ENCODE assay signal across 8 cellular contexts in the genomic region with DNA sequence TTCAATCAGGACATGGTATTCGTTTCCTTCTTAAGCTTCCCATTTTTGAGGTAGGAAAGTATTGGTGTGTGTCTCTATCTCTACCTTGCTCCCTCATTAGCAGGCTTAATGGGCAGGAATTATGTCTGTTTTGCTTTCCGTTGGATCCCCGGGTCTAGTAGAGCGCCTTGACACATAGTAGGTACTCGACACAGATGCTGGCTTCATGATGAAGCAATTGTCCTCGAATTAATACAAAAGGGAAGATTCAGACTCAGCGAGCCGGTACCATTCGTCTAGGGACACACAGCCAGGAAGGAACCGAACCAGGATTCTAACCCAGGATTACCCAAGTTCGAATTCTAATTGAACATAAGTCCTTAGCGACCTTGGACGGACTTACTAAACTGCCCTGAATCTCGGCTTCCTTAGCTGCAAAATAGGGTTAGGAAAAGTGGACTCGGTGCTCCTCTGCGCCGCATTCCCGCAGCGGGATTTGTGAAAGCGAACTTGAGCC. TPM values are rescaled to one million over a fixed set of nuclear protein-coding genes. Genes with fewer than 3 reads are reported as not detected.
A peak's percentile ranks its signal among the peaks of the same experiment; 100 is the strongest.
DNase-seq lines count a peak whose midpoint lies in the region; ATAC-seq and TF ChIP-seq lines count a peak whose summit lies in the region.

No MANE protein-coding gene starts in this region.

- no peaks in the 10 kb centered on the region for H3K9me3 Mint-ChIP-seq in natural killer cell treated with Interleukin-12 subunit alpha and Interleukin-12 subunit beta and Interleukin-15 and Interleukin-18, amount 100 ng/mL, for 72 hours

- peaks cover 19% of the 10 kb centered on the region for H3K36me3 Mint-ChIP-seq in natural killer cell treated with Interleukin-12 subunit alpha and Interleukin-12 subunit beta and Interleukin-15 and Interleukin-18, amount 100 ng/mL, for 72 hours

- no peak for TF ChIP-seq CTCF in dorsolateral prefrontal cortex (IDR thresholded peaks at IDR 0.05 in 54 of 56, conservative IDR thresholded peaks at IDR 0.05 in 2 of 56; ENCODE audit: low read depth in 1 of 56, partially characterized antibody in 56 of 56)

- DNase-seq in NCI-H748 (lab: John Stamatoyannopoulos, UW; ENCODE audit: unreplicated experiment) = peak; percentile 67
- DNase-seq in dorsolateral prefrontal cortex = no peak
- no peak for DNase-seq in natural killer cell treated with Interleukin-12 subunit alpha and Interleukin-12 subunit beta and Interleukin-15 and Interleukin-18, amount 100 ng/mL, for 72 hours (ENCODE audit: low spot score)
- DNase-seq in HT-29 (ENCODE audit: low spot score) = no peak
- no peak for DNase-seq in HEK293T (ENCODE audit: extremely low spot score)

- intact Hi-C loops in dorsolateral prefrontal cortex (cut with DNase I) = loop anchor here (1.0 to 5.0 kb wide), 8 partner anchors 45 to 530 kb away; a partner anchor contains a TSS

- CTCF ChIA-PET in HEK293T (lab: Yijun Ruan, JAX) = interaction anchor here (0.6 to 1.0 kb wide), 3 partner anchors 51 to 534 kb away, joined by 3 to 7 read pairs (median 3); no protein-coding TSS in a partner anchor

- POLR2A ChIA-PET in HEK293T (lab: Yijun Ruan, JAX) = interaction anchor here (0.7 to 1.9 kb wide), 11 partner anchors 8 to 525 kb away, joined by 3 to 10 read pairs (median 3); no protein-coding TSS in a partner anchor

- H3K27ac Mint-ChIP-seq in natural killer cell treated with Interleukin-12 subunit alpha and Interleukin-12 subunit beta and Interleukin-15 and Interleukin-18, amount 100 ng/mL, for 72 hours = peak overlapping the region; percentile 99

- no peaks in the 10 kb centered on the region for H3K27me3 ChIP-seq in dorsolateral prefrontal cortex

- H3K27ac ChIP-seq in dorsolateral prefrontal cortex = peak overlapping the region in 58 of 59 donors; percentile 25 to 99 (median 95)

- peak overlapping the region; percentile 96 for H3K4me3 Mint-ChIP-seq in natural killer cell treated with Interleukin-12 subunit alpha and Interleukin-12 subunit beta and Interleukin-15 and Interleukin-18, amount 100 ng/mL, for 72 hours

- H3K4me1 Mint-ChIP-seq in natural killer cell treated with Interleukin-12 subunit alpha and Interleukin-12 subunit beta and Interleukin-15 and Interleukin-18, amount 100 ng/mL, for 72 hours (ENCODE audit: low read depth in 2 of 2) = peaks cover 30 to 41% of the 10 kb centered on the region in 2 donors

- ATAC-seq in GM21717 (IDR thresholded peaks at IDR 0.05; ENCODE audit: unreplicated experiment) (peak; percentile 1), GM21390 (IDR thresholded peaks at IDR 0.05; ENCODE audit: unreplicated experiment) (no peak), GM19397 (IDR thresholded peaks at IDR 0.05; ENCODE audit: unreplicated experiment) (no peak)
- no peak for ATAC-seq in natural killer cell treated with Interleukin-12 subunit alpha and Interleukin-12 subunit beta and Interleukin-15 and Interleukin-18, amount 100 ng/mL, for 72 hours

- H3K27me3 Mint-ChIP-seq in natural killer cell treated with Interleukin-12 subunit alpha and Interleukin-12 subunit beta and Interleukin-15 and Interleukin-18, amount 100 ng/mL, for 72 hours = no peaks in the 10 kb centered on the region

- peak overlapping the region; percentile 69 to 100 (median 97) for H3K4me3 ChIP-seq in dorsolateral prefrontal cortex

TF ChIP-seq in HEK293T, 16 proteins besides CTCF, POLR2A, EP300 and RAD21:
- no peak for TF ChIP-seq ELF4 (IDR thresholded peaks at IDR 0.05)

RNA-seq across cellular contexts. Expression of a gene that starts 0.5 kb away (rescaled TPM):
- total RNA-seq in dorsolateral prefrontal cortex = 100 to 1,000 TPM; 120 to 322 (median 236) TPM
- total RNA-seq in natural killer cell treated with Interleukin-12 subunit alpha and Interleukin-12 subunit beta and Interleukin-15 and Interleukin-18, amount 100 ng/mL, for 72 hours = 10 to 100 TPM; 66.1 to 85.3 TPM
- 71.1 and 91.3 TPM in 2 replicates for total RNA-seq in HT-29 (2014; rRNA removed; shearing (Covaris generic))

RNA-seq across cellular contexts. Expression of a gene that starts 0.9 kb away (rescaled TPM):
- 10 to 100 TPM; 41.4 to 83.9 (median 63.1) TPM for total RNA-seq in dorsolateral prefrontal cortex
- 100 to 1,000 TPM; 105 to 127 TPM for total RNA-seq in natural killer cell treated with Interleukin-12 subunit alpha and Interleukin-12 subunit beta and Interleukin-15 and Interleukin-18, amount 100 ng/mL, for 72 hours
- total RNA-seq in HT-29 (2014; rRNA removed; shearing (Covaris generic)) = 91.8 and 98.9 TPM in 2 replicates

RNA-seq across cellular contexts. Expression of a gene that starts 36.0 kb away (rescaled TPM):
- 10 to 100 TPM in 35 of 120 experiments, 1 to 10 TPM in 85; 1.3 to 25.3 (median 7.9) TPM for total RNA-seq in dorsolateral prefrontal cortex
- not detected for total RNA-seq in natural killer cell treated with Interleukin-12 subunit alpha and Interleukin-12 subunit beta and Interleukin-15 and Interleukin-18, amount 100 ng/mL, for 72 hours
- not detected in 2 replicates for total RNA-seq in HT-29 (2014; rRNA removed; shearing (Covaris generic))

RNA-seq across cellular contexts. Expression of a gene that starts 46.8 kb away (rescaled TPM):
- 10 to 100 TPM in 23 of 120 experiments, 1 to 10 TPM in 97; 5.6 to 13.7 (median 8.3) TPM for total RNA-seq in dorsolateral prefrontal cortex
- 10 to 100 TPM; 14.9 to 16.5 TPM for total RNA-seq in natural killer cell treated with Interleukin-12 subunit alpha and Interleukin-12 subunit beta and Interleukin-15 and Interleukin-18, amount 100 ng/mL, for 72 hours
- 9.1 and 9.6 TPM in 2 replicates for total RNA-seq in HT-29 (2014; rRNA removed; shearing (Covaris generic))
